ENCODE assay signal across 1 cellular context in the genomic region with DNA sequence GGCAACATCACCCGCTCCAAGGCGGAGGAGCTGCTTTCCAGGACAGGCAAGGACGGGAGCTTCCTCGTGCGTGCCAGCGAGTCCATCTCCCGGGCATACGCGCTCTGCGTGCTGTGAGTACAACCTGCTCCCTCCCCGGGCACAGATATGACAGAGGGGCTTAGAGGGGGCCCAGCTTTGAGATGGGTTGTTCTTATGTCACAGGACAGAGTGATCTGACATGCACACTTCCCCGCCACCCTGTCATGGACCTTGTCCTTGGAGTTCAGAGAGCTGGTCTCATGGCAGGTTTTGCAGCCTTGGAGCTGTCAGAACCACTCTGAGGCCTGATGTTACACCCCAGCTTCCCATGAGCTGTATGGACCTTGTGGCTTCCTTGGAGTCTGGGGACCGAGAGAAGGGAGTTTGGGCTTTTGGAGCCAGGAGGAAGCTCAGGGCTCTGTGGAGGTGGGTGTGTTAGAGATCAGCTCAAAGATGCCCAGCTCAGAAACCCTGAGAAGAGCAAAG.
TF ChIP-seq lines count a peak whose summit lies in the region.

No MANE protein-coding gene starts in this region.

TF ChIP-seq in HepG2, 621 proteins besides CTCF, POLR2A, EP300 and RAD21 (continued from another document and continues in another):
- TF ChIP-seq, protein P1, sequence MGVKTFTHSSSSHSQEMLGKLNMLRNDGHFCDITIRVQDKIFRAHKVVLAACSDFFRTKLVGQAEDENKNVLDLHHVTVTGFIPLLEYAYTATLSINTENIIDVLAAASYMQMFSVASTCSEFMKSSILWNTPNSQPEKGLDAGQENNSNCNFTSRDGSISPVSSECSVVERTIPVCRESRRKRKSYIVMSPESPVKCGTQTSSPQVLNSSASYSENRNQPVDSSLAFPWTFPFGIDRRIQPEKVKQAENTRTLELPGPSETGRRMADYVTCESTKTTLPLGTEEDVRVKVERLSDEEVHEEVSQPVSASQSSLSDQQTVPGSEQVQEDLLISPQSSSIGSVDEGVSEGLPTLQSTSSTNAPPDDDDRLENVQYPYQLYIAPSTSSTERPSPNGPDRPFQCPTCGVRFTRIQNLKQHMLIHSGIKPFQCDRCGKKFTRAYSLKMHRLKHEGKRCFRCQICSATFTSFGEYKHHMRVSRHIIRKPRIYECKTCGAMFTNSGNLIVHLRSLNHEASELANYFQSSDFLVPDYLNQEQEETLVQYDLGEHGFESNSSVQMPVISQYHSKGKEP (CRISPR knock-in tag; IDR thresholded peaks at IDR 0.05) = no peak
- TF ChIP-seq, protein P2, sequence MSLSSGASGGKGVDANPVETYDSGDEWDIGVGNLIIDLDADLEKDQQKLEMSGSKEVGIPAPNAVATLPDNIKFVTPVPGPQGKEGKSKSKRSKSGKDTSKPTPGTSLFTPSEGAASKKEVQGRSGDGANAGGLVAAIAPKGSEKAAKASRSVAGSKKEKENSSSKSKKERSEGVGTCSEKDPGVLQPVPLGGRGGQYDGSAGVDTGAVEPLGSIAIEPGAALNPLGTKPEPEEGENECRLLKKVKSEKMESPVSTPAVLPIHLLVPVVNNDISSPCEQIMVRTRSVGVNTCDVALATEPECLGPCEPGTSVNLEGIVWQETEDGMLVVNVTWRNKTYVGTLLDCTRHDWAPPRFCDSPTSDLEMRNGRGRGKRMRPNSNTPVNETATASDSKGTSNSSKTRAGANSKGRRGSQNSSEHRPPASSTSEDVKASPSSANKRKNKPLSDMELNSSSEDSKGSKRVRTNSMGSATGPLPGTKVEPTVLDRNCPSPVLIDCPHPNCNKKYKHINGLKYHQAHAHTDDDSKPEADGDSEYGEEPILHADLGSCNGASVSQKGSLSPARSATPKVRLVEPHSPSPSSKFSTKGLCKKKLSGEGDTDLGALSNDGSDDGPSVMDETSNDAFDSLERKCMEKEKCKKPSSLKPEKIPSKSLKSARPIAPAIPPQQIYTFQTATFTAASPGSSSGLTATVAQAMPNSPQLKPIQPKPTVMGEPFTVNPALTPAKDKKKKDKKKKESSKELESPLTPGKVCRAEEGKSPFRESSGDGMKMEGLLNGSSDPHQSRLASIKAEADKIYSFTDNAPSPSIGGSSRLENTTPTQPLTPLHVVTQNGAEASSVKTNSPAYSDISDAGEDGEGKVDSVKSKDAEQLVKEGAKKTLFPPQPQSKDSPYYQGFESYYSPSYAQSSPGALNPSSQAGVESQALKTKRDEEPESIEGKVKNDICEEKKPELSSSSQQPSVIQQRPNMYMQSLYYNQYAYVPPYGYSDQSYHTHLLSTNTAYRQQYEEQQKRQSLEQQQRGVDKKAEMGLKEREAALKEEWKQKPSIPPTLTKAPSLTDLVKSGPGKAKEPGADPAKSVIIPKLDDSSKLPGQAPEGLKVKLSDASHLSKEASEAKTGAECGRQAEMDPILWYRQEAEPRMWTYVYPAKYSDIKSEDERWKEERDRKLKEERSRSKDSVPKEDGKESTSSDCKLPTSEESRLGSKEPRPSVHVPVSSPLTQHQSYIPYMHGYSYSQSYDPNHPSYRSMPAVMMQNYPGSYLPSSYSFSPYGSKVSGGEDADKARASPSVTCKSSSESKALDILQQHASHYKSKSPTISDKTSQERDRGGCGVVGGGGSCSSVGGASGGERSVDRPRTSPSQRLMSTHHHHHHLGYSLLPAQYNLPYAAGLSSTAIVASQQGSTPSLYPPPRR (CRISPR knock-in tag; IDR thresholded peaks at IDR 0.05; ENCODE audit: borderline replicate concordance) = no peak
- TF ChIP-seq TCF7 (IDR thresholded peaks at IDR 0.05; ENCODE audit: low read depth) (no peak), ZNF432 (CRISPR knock-in tag; IDR thresholded peaks at IDR 0.05; ENCODE audit: borderline replicate concordance) (no peak), SMARCC2 (IDR thresholded peaks at IDR 0.05) (no peak), RAD51 (IDR thresholded peaks at IDR 0.05; ENCODE audit: borderline replicate concordance) (no peak), MLX (CRISPR knock-in tag; IDR thresholded peaks at IDR 0.05) (no peak), ERF (CRISPR knock-in tag; IDR thresholded peaks at IDR 0.05) (no peak; the same call in 1 of the 2 replicates), KLF13 (CRISPR knock-in tag; IDR thresholded peaks at IDR 0.05) (0 out of 2 replicates have a peak, but pooled peaks have one; percentile 78), MED8 (CRISPR knock-in tag; IDR thresholded peaks at IDR 0.05; ENCODE audit: insufficient replicate concordance) (no peak), ZNF567 (CRISPR knock-in tag; IDR thresholded peaks at IDR 0.05; ENCODE audit: borderline replicate concordance) (0 out of 2 replicates have a peak, but pooled peaks have one; percentile 55), MTF1 (CRISPR knock-in tag; IDR thresholded peaks at IDR 0.05) (no peak), ZNF782 (CRISPR knock-in tag; IDR thresholded peaks at IDR 0.05; ENCODE audit: borderline replicate concordance) (no peak), SIN3B (IDR thresholded peaks at IDR 0.05; ENCODE audit: low read length) (no peak), TBL1XR1 (IDR thresholded peaks at IDR 0.05; ENCODE audit: borderline replicate concordance, low read length, partially characterized antibody) (no peak), HOXA7 (CRISPR knock-in tag; IDR thresholded peaks at IDR 0.05) (no peak), ZNF607 (CRISPR knock-in tag; IDR thresholded peaks at IDR 0.05; ENCODE audit: borderline replicate concordance) (no peak), GTF2F1 (IDR thresholded peaks at IDR 0.05; ENCODE audit: low read length) (no peak), ZSCAN29 (CRISPR knock-in tag; conservative IDR thresholded peaks at IDR 0.05) (no peak), ZNF644 (CRISPR knock-in tag; IDR thresholded peaks at IDR 0.05; ENCODE audit: low read depth) (no peak), KDM1A (CRISPR knock-in tag; IDR thresholded peaks at IDR 0.05) (no peak), NKX3-1 (CRISPR knock-in tag; IDR thresholded peaks at IDR 0.05) (no peak), ZFAT (CRISPR knock-in tag; conservative IDR thresholded peaks at IDR 0.05) (no peak), ZNF263 (CRISPR knock-in tag; IDR thresholded peaks at IDR 0.05) (no peak), ZNF749 (CRISPR knock-in tag; IDR thresholded peaks at IDR 0.05; ENCODE audit: borderline replicate concordance) (no peak), ZNF17 (CRISPR knock-in tag; IDR thresholded peaks at IDR 0.05) (no peak), NR2C2 (CRISPR knock-in tag; IDR thresholded peaks at IDR 0.05; ENCODE audit: borderline replicate concordance) (0 out of 2 replicates have a peak, but pooled peaks have one; percentile 9), NCOA1 (CRISPR knock-in tag; IDR thresholded peaks at IDR 0.05) (no peak; the same call in 1 of the 2 replicates), ZNF800 (CRISPR knock-in tag; IDR thresholded peaks at IDR 0.05) (0 out of 2 replicates have a peak, but pooled peaks have one; percentile 4), U2AF2 (IDR thresholded peaks at IDR 0.05; ENCODE audit: low read depth, low read length) (no peak), NCOA2 (CRISPR knock-in tag; IDR thresholded peaks at IDR 0.05) (no peak), KDM4B (CRISPR knock-in tag; IDR thresholded peaks at IDR 0.05) (0 out of 2 replicates have a peak, but pooled peaks have one; percentile 74), ZNF343 (CRISPR knock-in tag; IDR thresholded peaks at IDR 0.05) (no peak; the same call in 1 of the 2 replicates)
- TF ChIP-seq, protein P3, sequence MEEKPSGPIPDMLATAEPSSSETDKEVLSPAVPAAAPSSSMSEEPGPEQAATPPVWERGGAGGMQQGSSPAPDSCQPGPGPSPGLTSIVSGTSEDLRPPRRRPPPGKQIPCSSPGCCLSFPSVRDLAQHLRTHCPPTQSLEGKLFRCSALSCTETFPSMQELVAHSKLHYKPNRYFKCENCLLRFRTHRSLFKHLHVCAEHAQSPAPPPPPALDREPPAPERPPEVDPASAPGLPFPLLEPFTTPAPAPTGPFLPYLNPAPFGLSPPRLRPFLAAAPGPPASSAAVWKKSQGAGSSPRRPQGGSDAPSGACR (CRISPR knock-in tag; IDR thresholded peaks at IDR 0.05) = 0 out of 2 replicates have a peak, but pooled peaks have one; percentile 15
- TF ChIP-seq, protein P4, sequence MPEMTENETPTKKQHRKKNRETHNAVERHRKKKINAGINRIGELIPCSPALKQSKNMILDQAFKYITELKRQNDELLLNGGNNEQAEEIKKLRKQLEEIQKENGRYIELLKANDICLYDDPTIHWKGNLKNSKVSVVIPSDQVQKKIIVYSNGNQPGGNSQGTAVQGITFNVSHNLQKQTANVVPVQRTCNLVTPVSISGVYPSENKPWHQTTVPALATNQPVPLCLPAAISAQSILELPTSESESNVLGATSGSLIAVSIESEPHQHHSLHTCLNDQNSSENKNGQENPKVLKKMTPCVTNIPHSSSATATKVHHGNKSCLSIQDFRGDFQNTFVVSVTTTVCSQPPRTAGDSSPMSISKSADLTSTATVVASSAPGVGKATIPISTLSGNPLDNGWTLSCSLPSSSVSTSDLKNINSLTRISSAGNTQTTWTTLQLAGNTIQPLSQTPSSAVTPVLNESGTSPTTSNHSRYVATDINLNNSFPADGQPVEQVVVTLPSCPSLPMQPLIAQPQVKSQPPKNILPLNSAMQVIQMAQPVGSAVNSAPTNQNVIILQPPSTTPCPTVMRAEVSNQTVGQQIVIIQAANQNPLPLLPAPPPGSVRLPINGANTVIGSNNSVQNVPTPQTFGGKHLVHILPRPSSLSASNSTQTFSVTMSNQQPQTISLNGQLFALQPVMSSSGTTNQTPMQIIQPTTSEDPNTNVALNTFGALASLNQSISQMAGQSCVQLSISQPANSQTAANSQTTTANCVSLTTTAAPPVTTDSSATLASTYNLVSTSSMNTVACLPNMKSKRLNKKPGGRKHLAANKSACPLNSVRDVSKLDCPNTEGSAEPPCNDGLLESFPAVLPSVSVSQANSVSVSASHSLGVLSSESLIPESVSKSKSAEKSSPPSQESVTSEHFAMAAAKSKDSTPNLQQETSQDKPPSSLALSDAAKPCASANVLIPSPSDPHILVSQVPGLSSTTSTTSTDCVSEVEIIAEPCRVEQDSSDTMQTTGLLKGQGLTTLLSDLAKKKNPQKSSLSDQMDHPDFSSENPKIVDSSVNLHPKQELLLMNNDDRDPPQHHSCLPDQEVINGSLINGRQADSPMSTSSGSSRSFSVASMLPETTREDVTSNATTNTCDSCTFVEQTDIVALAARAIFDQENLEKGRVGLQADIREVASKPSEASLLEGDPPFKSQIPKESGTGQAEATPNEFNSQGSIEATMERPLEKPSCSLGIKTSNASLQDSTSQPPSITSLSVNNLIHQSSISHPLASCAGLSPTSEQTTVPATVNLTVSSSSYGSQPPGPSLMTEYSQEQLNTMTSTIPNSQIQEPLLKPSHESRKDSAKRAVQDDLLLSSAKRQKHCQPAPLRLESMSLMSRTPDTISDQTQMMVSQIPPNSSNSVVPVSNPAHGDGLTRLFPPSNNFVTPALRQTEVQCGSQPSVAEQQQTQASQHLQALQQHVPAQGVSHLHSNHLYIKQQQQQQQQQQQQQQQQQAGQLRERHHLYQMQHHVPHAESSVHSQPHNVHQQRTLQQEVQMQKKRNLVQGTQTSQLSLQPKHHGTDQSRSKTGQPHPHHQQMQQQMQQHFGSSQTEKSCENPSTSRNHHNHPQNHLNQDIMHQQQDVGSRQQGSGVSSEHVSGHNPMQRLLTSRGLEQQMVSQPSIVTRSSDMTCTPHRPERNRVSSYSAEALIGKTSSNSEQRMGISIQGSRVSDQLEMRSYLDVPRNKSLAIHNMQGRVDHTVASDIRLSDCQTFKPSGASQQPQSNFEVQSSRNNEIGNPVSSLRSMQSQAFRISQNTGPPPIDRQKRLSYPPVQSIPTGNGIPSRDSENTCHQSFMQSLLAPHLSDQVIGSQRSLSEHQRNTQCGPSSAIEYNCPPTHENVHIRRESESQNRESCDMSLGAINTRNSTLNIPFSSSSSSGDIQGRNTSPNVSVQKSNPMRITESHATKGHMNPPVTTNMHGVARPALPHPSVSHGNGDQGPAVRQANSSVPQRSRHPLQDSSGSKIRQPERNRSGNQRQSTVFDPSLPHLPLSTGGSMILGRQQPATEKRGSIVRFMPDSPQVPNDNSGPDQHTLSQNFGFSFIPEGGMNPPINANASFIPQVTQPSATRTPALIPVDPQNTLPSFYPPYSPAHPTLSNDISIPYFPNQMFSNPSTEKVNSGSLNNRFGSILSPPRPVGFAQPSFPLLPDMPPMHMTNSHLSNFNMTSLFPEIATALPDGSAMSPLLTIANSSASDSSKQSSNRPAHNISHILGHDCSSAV (CRISPR knock-in tag; IDR thresholded peaks at IDR 0.05; ENCODE audit: borderline replicate concordance) = no peak
- TF ChIP-seq, protein P5, sequence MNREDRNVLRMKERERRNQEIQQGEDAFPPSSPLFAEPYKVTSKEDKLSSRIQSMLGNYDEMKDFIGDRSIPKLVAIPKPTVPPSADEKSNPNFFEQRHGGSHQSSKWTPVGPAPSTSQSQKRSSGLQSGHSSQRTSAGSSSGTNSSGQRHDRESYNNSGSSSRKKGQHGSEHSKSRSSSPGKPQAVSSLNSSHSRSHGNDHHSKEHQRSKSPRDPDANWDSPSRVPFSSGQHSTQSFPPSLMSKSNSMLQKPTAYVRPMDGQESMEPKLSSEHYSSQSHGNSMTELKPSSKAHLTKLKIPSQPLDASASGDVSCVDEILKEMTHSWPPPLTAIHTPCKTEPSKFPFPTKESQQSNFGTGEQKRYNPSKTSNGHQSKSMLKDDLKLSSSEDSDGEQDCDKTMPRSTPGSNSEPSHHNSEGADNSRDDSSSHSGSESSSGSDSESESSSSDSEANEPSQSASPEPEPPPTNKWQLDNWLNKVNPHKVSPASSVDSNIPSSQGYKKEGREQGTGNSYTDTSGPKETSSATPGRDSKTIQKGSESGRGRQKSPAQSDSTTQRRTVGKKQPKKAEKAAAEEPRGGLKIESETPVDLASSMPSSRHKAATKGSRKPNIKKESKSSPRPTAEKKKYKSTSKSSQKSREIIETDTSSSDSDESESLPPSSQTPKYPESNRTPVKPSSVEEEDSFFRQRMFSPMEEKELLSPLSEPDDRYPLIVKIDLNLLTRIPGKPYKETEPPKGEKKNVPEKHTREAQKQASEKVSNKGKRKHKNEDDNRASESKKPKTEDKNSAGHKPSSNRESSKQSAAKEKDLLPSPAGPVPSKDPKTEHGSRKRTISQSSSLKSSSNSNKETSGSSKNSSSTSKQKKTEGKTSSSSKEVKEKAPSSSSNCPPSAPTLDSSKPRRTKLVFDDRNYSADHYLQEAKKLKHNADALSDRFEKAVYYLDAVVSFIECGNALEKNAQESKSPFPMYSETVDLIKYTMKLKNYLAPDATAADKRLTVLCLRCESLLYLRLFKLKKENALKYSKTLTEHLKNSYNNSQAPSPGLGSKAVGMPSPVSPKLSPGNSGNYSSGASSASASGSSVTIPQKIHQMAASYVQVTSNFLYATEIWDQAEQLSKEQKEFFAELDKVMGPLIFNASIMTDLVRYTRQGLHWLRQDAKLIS (CRISPR knock-in tag; IDR thresholded peaks at IDR 0.05) = no peak
